1 cellular context compared by ENCODE assay signal in the genomic region with DNA sequence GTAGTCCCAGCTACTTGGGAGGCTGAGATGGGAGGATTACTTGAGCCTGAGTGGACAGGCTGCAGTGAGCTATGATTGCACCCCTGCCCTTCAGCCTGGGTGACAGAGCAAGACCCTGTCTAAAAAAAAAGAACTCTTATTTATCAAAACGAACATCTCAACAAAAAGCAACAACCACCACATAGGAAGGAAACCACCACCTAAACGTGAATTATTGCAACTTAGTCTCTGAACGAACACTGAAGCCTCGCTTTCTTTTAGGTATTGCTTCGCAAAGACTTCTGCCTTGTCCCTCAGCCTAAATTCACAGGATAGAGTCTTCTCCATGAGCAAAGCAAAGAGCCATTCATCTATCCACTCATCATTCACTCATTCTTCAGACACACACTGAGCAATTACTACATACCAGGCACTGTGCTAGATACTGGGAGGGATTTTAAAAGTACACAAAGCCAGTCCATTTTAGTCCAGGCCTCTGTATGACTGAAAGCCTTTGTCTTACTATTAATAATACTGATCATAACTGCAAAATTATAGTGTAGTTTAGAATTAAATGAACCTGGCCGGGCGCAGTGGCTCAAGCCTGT.
TF ChIP-seq lines count a peak whose summit lies in the region.

No MANE protein-coding gene starts in this region.

TF ChIP-seq in GM12891, 5 proteins besides CTCF, POLR2A, EP300 and RAD21 (continued from another document):
- TF ChIP-seq POLR2AphosphoS5 (IDR thresholded peaks at IDR 0.05; ENCODE audit: low read depth, low read length) = no peak
